Comparison of ENCODE assay signal across 23 cellular contexts in the genomic region with DNA sequence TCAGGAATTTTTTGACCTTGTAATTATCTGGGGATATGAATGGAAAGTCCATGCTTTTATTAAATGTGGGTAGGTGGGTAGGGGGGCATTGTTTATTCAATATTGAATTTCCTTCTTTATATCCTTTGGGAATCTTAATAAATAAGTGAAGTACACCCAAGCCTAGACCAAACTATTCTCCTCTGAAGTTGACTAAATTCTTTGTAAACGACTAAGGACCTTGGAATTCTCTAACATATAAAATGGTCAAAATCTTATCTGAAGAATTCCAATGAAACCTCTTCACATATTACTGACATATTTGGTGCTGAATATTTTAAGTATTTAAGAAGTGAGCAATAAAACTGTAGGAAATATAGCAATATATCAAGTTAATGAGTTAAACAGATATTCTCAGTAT.
"Had no signal": no experiment of that assay in that cellular context is flagged by ENCODE, and none has a peak within 500 bp of the region (broad histone marks: within the 10 kb centered on the region; RNA-seq: fewer than 3 reads in every experiment).

No MANE protein-coding gene starts in this region.

- H3K4me1 ChIP-seq: esophagus muscularis mucosa, psoas muscle, right atrium auricular region, transverse colon had no signal

- H3K36me3 ChIP-seq: esophagus muscularis mucosa, neutrophil, ovary, right atrium auricular region, transverse colon had no signal

- H3K9me3 ChIP-seq: esophagus muscularis mucosa, neutrophil, ovary, psoas muscle, right atrium auricular region, transverse colon had no signal

- DNase-seq: activated CD4-positive, alpha-beta T cell treated with anti-CD3 and anti-CD28 coated beads for 4 hours; activated CD4-positive, alpha-beta T cell treated with anti-CD3 and anti-CD28 coated beads, Interleukin-2, amount 50 U/mL, for 4 hours; activated naive CD4-positive, alpha-beta T cell treated with Interleukin-2 at 50 U/mL for 16 hours; activated T-cell treated with anti-CD3 and anti-CD28 coated beads for 4 hours; activated T-cell treated with anti-CD3 and anti-CD28 coated beads, Interleukin-2, amount 50 U/mL, for 72 hours; anterior cingulate cortex; dermis blood vessel endothelial cell; effector CD4-positive, alpha-beta T cell; foreskin melanocyte; glutamatergic neuron; left colon; mammary epithelial cell; naive B cell; nephron progenitor cell; ovary; psoas muscle; stimulated activated CD4-positive, alpha-beta T cell treated with anti-CD3 and anti-CD28 coated beads, Interleukin-15, amount 100 ng/mL, for 24 hours; stimulated activated naive CD4-positive, alpha-beta T cell treated with Interleukin-2 at 50 U/mL for 16 hours; transverse colon had no signal

- H3K27me3 ChIP-seq: esophagus muscularis mucosa, neutrophil, ovary, right atrium auricular region, transverse colon had no signal

- H3K4me3 ChIP-seq: esophagus muscularis mucosa, ovary, psoas muscle, right atrium auricular region, transverse colon had no signal

- H3K27ac ChIP-seq: esophagus muscularis mucosa, neutrophil, ovary, psoas muscle, right atrium auricular region, transverse colon, VCaP had no signal

- ATAC-seq: activated T-cell treated with anti-CD3 and anti-CD28 coated beads, Interleukin-2, amount 50 U/mL, for 72 hours; left colon; psoas muscle had no signal
